ENCODE assay signal across 11 cellular contexts in the genomic region with DNA sequence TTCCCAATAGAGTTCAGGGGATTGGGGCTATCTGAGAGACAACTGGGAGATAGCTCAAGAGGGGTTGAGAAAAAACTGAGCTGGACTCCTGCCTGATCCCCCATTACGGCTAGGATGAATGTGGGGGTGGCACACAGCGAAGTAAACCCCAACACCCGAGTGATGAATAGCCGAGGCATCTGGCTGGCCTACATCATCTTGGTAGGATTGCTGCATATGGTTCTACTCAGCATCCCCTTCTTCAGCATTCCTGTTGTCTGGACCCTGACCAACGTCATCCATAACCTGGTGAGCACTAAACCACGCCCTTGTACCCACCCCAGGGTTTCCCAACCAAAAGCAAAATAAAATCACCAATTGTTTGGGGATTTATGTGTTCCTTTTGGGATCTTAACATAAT. TPM values are rescaled to one million over a fixed set of nuclear protein-coding genes. Genes with fewer than 3 reads are reported as not detected.
DNase-seq lines count a peak whose midpoint lies in the region; ATAC-seq and TF ChIP-seq lines count a peak whose summit lies in the region.
"Had no signal": no experiment of that assay in that cellular context is flagged by ENCODE, and none has a peak within 500 bp of the region (broad histone marks: within the 10 kb centered on the region; RNA-seq: fewer than 3 reads in every experiment).

No MANE protein-coding gene starts in this region.

- H4K91ac ChIP-seq in trophoblast cell (ENCODE audit: low read depth, low read length) = no peak overlapping the region

- no peaks in the 10 kb centered on the region for H3K9me3 ChIP-seq in CD8-positive, alpha-beta T cell (ENCODE audit: low read length)
- H3K9me3 ChIP-seq in endocrine pancreas (ENCODE audit: control insufficient read depth, low read length) = no peaks in the 10 kb centered on the region
- no peaks in the 10 kb centered on the region for H3K9me3 ChIP-seq in trophoblast cell (ENCODE audit: insufficient read depth, low read depth, low read length)
- H3K9me3 ChIP-seq: heart right ventricle had no signal

- no peaks in the 10 kb centered on the region for H3K27me3 Mint-ChIP-seq in CD8-positive, alpha-beta T cell (ENCODE audit: low read depth)

- peaks cover 38% of the 10 kb centered on the region for H3K4me1 Mint-ChIP-seq in CD8-positive, alpha-beta T cell (ENCODE audit: low read depth)

- WGBS in trophoblast cell (ENCODE audit: extremely low coverage, insufficient coverage, insufficient read length) = no CpG with 5 or more reads among the region's 6 CpGs

- H2BK120ac ChIP-seq in trophoblast cell (ENCODE audit: insufficient read depth, low read length, poor library complexity) = no peak overlapping the region

- H3K4ac ChIP-seq in trophoblast cell (ENCODE audit: low read depth, low read length) = peak overlapping the region; percentile 33

- H3K36me3 Mint-ChIP-seq in CD8-positive, alpha-beta T cell = peaks cover 54% of the 10 kb centered on the region

- peak overlapping the region; percentile 91 for H3K4me2 ChIP-seq in trophoblast cell (ENCODE audit: low read length)

- no peak overlapping the region for H3K4me3 Mint-ChIP-seq in CD8-positive, alpha-beta T cell

- POLR2A ChIA-PET in CD8-positive, alpha-beta T cell (lab: Charles Lee) = interaction anchor here (0.8 to 6.3 kb wide), 6 partner anchors 10 to 155 kb away, joined by 3 to 115 read pairs (median 28); partner anchors contain the start of genes BLOC1S1, DGKA, DNAJC14 and PYM1

- H3K9me3 Mint-ChIP-seq in CD8-positive, alpha-beta T cell = no peaks in the 10 kb centered on the region

- H3K18ac ChIP-seq in trophoblast cell (ENCODE audit: low read length) = no peak overlapping the region

- H2BK12ac ChIP-seq in trophoblast cell (ENCODE audit: low read length) = no peak overlapping the region

- H3K36me3 ChIP-seq in CD8-positive, alpha-beta T cell (ENCODE audit: insufficient read depth, low read length) = peaks cover 27% of the 10 kb centered on the region
- peaks cover 4% of the 10 kb centered on the region for H3K36me3 ChIP-seq in endocrine pancreas (ENCODE audit: control insufficient read depth, insufficient read depth, low read length)
- peaks cover 23 to 37% of the 10 kb centered on the region in 2 experiments for H3K36me3 ChIP-seq in trophoblast cell (ENCODE audit: control insufficient read depth in 1 of 2, insufficient read depth in 2 of 2, low read length in 2 of 2)

- no peak for ATAC-seq in CD8-positive, alpha-beta T cell
- ATAC-seq in GM19023 (IDR thresholded peaks at IDR 0.05; ENCODE audit: unreplicated experiment) = no peak

- no peak overlapping the region for H2AFZ ChIP-seq in trophoblast cell (ENCODE audit: insufficient read depth, low read length, poor library complexity)

- peak overlapping the region; percentile 76 for H3K27ac Mint-ChIP-seq in CD8-positive, alpha-beta T cell

- H4K8ac ChIP-seq in trophoblast cell (ENCODE audit: low read depth, low read length) = no peak overlapping the region

- H3K79me1 ChIP-seq in trophoblast cell (ENCODE audit: low read length) = peaks cover 6% of the 10 kb centered on the region

- H3K79me2 ChIP-seq in trophoblast cell (ENCODE audit: control insufficient read depth, insufficient read depth, low read length, poor library complexity) = peaks cover 21% of the 10 kb centered on the region

- H3K23ac ChIP-seq in trophoblast cell (ENCODE audit: low read length) = no peak overlapping the region

- no peaks in the 10 kb centered on the region for H3K27me3 ChIP-seq in CD8-positive, alpha-beta T cell (ENCODE audit: insufficient read depth, low read length)
- H3K27me3 ChIP-seq in endocrine pancreas (ENCODE audit: control insufficient read depth, insufficient read depth, low read length) = no peaks in the 10 kb centered on the region
- H3K27me3 ChIP-seq in trophoblast cell (ENCODE audit: insufficient read depth, low read length) = no peaks in the 10 kb centered on the region
- H3K27me3 ChIP-seq: heart right ventricle had no signal

- no peak overlapping the region for H2AK5ac ChIP-seq in trophoblast cell (ENCODE audit: low read length)

- TF ChIP-seq CTCF in CD8-positive, alpha-beta T cell (IDR thresholded peaks at IDR 0.05) = no peak
- no peak for TF ChIP-seq CTCF in LNCaP clone FGC (IDR thresholded peaks at IDR 0.05; ENCODE audit: control insufficient read depth, extremely low read depth, insufficient read depth)
- no peak for TF ChIP-seq CTCF in GM20000 (IDR thresholded peaks at IDR 0.05; ENCODE audit: extremely low read depth, missing control alignments)

- peak overlapping the region; percentile 46 for H4K12ac ChIP-seq in trophoblast cell (ENCODE audit: low read depth, low read length)

- peak overlapping the region; percentile 58 for H3K27ac ChIP-seq in CD8-positive, alpha-beta T cell (ENCODE audit: low read depth, low read length)
- H3K27ac ChIP-seq in trophoblast cell (ENCODE audit: low read depth, low read length) = no peak overlapping the region

- peaks cover 35% of the 10 kb centered on the region for H3K4me1 ChIP-seq in CD8-positive, alpha-beta T cell (ENCODE audit: insufficient read depth, low read length)
- H3K4me1 ChIP-seq in endocrine pancreas (ENCODE audit: control insufficient read depth, insufficient read depth, low read length) (peaks cover 16% of the 10 kb centered on the region), trophoblast cell (ENCODE audit: control insufficient read depth in 1 of 2, insufficient read depth in 2 of 2, low read length in 2 of 2) (peaks cover 2 to 4% of the 10 kb centered on the region in 2 experiments)

- H3K9ac ChIP-seq in endocrine pancreas (ENCODE audit: control insufficient read depth, insufficient read depth, low read length) (peak overlapping the region; percentile 55), trophoblast cell (ENCODE audit: low read length) (no peak overlapping the region)

- H2BK5ac ChIP-seq in trophoblast cell (ENCODE audit: low read depth, low read length, poor library complexity) = no peak overlapping the region

- H3K4me3 ChIP-seq in CD8-positive, alpha-beta T cell (ENCODE audit: low read depth, low read length) = peak overlapping the region; percentile 77
- H3K4me3 ChIP-seq in LNCaP clone FGC (ENCODE audit: low read depth, low read length) (peak overlapping the region; percentile 83), endocrine pancreas (ENCODE audit: control insufficient read depth, insufficient read depth, low read length) (peak overlapping the region; percentile 93), trophoblast cell (ENCODE audit: low read depth, low read length) (no peak overlapping the region)

- no peak overlapping the region for H3K14ac ChIP-seq in trophoblast cell (ENCODE audit: low read length)

- DNase-seq in CD8-positive, alpha-beta T cell = no peak
- DNase-seq in LNCaP clone FGC (ENCODE audit: low read depth) (no peak), trophoblast cell (no peak), GM20000 (ENCODE audit: low spot score) (no peak), NCI-H2107 (lab: John Stamatoyannopoulos, UW) (no peak), MV-4-11 (lab: John Stamatoyannopoulos, UW) (no peak)
- DNase-seq: activated CD8-positive, alpha-beta memory T cell treated with anti-CD3 and anti-CD28 coated beads, Interleukin-2, amount 50 U/mL, for 48 hours; heart right ventricle; NCI-H446 treated with DMSO at 0.1 percent for 48 hours had no signal

- intact Hi-C loops in CD8-positive, alpha-beta T cell (cut with DNase I, micrococcal nuclease) = loop anchor here (1.0 to 5.0 kb wide), 9 partner anchors 10 to 403 kb away; partner anchors contain the start of genes DNAJC14 (in 1 of the 2), ESYT1 (in 1 of the 2), NABP2 (in 1 of the 2) and PA2G4 (in 1 of the 2)

- CTCF ChIA-PET in CD8-positive, alpha-beta T cell (lab: Charles Lee) = interaction anchor here (0.7 to 6.2 kb wide), 6 partner anchors 12 to 121 kb away, joined by 3 to 42 read pairs (median 13); partner anchors contain the start of gene DNAJC14

RNA-seq across cellular contexts. Expression of gene ORMDL2, which starts 1.0 kb away (rescaled TPM):
- 10 to 100 TPM; 13.2 to 15.1 TPM for total RNA-seq in CD8-positive, alpha-beta T cell
- polyA plus RNA-seq in trophoblast cell (2013) = 105 and 118 TPM in 2 replicates

RNA-seq across cellular contexts. Expression of gene SARNP, which starts 1.4 kb away (rescaled TPM):
- total RNA-seq in CD8-positive, alpha-beta T cell = 10 to 100 TPM; 48.0 to 50.3 TPM
- 174 and 182 TPM in 2 replicates for polyA plus RNA-seq in trophoblast cell (2013)

RNA-seq across cellular contexts. Expression of gene DNAJC14, which starts 10.5 kb away (rescaled TPM):
- total RNA-seq in CD8-positive, alpha-beta T cell = 10 to 100 TPM; 22.3 to 24.0 TPM
- polyA plus RNA-seq in trophoblast cell (2013) = 18.9 and 19.5 TPM in 2 replicates

RNA-seq across cellular contexts. Expression of gene MMP19, which starts 23.9 kb away (rescaled TPM):
- not detected for total RNA-seq in CD8-positive, alpha-beta T cell
- polyA plus RNA-seq in trophoblast cell (2013) = 5.1 and 5.4 TPM in 2 replicates
